1 cellular context compared by ENCODE assay signal in genomic region chr11:129852125-129852740, GRCh38.
TF ChIP-seq lines count a peak whose summit lies in the region.

No MANE protein-coding gene starts in this region.

TF ChIP-seq in IMR-90, 13 proteins besides CTCF, POLR2A, EP300 and RAD21:
- TF ChIP-seq CEBPB (IDR thresholded peaks at IDR 0.05; ENCODE audit: low read depth, low read length) (peak; percentile 32; the same call in 1 of the 2 replicates), FOS (IDR thresholded peaks at IDR 0.05; ENCODE audit: low read depth, low read length) (no peak), MAZ (IDR thresholded peaks at IDR 0.05; ENCODE audit: borderline replicate concordance, low read depth, low read length) (no peak)
